ENCODE assay signal across 8 cellular contexts in the genomic region with DNA sequence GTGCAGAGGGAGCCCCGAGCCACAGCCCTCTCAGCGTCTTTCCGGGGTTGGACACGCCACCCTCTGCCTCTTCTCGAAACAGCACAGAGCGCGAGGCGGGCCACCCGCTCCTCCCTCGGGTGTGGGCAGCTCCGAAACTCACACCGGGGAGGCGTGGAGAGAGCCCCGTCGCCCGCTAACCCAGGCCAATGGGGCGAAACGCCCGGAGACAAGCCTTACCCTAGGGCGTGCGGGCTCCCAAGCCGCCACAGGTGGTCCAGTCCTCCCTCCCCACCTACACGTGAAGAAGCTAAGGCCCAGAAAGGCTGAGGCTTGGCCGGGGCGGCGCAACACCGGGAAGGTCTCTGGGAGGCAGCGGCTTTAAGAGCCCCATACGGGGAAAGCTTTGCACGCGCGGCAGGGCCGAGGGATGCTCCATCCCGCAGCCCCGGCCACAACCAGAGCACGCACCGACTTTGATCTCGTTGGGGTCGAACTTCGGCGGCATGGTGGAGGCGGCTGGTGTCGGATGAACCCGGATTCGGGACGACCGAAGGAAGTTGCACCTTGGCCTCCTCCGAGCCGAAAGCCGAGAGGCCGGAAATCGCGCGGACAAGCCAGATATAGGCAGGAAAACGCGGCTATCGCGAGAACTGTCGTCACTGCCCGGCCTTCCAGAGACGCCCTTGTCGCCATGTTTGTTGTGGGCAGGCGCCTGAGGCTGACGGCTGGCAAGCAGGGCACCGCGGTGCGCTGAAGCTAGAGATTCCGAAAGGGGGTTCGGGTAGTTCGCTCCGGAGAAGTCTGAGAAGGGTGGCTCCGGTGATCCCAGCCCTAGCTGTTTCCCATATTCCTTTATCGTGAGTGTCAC. TPM values are rescaled to one million over a fixed set of nuclear protein-coding genes. Genes with fewer than 3 reads are reported as not detected.
A peak's percentile ranks its signal among the peaks of the same experiment; 100 is the strongest.
DNase-seq lines count a peak whose midpoint lies in the region; ATAC-seq and TF ChIP-seq lines count a peak whose summit lies in the region.

Gene LRSAM1 (plus strand): TSS at position 680 of the 850 bp plus-strand sequence. CDS start 3,018 bp downstream, outside the sequence.
Gene RPL12 (minus strand): TSS at position 576 of the 850 bp plus-strand sequence. CDS start 89 bp downstream, at position 487.

- peak; percentile 99 for TF ChIP-seq POLR2A in Peyer's patch (IDR thresholded peaks at IDR 0.05)

- TF ChIP-seq CTCF in Peyer's patch (IDR thresholded peaks at IDR 0.05): no peak

- H3K4me1 ChIP-seq in Peyer's patch (peaks cover 0 to 34% (median 11%) of the 10 kb centered on the region in 4 donors), muscle layer of duodenum (ENCODE audit: control insufficient read depth in 1 of 2, insufficient read depth in 2 of 2, low read length in 2 of 2) (peaks cover 17 to 27% of the 10 kb centered on the region in 2 donors)

- DNase-seq in DMS79 (lab: John Stamatoyannopoulos, UW): peak; percentile 87
- DNase-seq in Peyer's patch: peak; percentile 98 to 99 (median 99)
- peak; percentile 99 for DNase-seq in activated T-cell treated with anti-CD3 and anti-CD28 coated beads, Interleukin-2, amount 50 U/mL, for 48 hours
- peak; percentile 98 for DNase-seq in stimulated activated CD8-positive, alpha-beta memory T cell treated with anti-CD3 and anti-CD28 coated beads, Interleukin-7, amount 100 ng/mL, for 24 hours (ENCODE audit: low read depth)

- H3K27ac ChIP-seq in KOPT-K1 (ENCODE audit: low read depth, low read length, poor library complexity, severe bottlenecking) (peak within 1 kb of the TSS; percentile 81), Peyer's patch (peak within 1 kb of the TSS; percentile 88 to 96 (median 92)), muscle layer of duodenum (ENCODE audit: low read length) (peak within 1 kb of the TSS; percentile 95)

- H3K9me3 ChIP-seq in KOPT-K1 (ENCODE audit: insufficient read depth, low read length, poor library complexity, severe bottlenecking) (no peaks in the 10 kb centered on the region), Peyer's patch (no peaks in the 10 kb centered on the region), muscle layer of duodenum (ENCODE audit: control insufficient read depth in 1 of 2, low read length in 2 of 2) (no peaks in the 10 kb centered on the region)

- H3K27me3 ChIP-seq in Peyer's patch (no peaks in the 10 kb centered on the region), muscle layer of duodenum (ENCODE audit: low read depth, low read length) (no peaks in the 10 kb centered on the region)

- H3K36me3 ChIP-seq in KOPT-K1 (ENCODE audit: insufficient read depth, low read length): peaks cover 45% of the 10 kb centered on the region
- peaks cover 0 to 39% (median 0%) of the 10 kb centered on the region in 3 donors for H3K36me3 ChIP-seq in Peyer's patch
- peaks cover 36 to 45% of the 10 kb centered on the region in 2 donors for H3K36me3 ChIP-seq in muscle layer of duodenum (ENCODE audit: control insufficient read depth in 1 of 2, insufficient read depth in 2 of 2, low read length in 2 of 2)

- H3K4me3 ChIP-seq in Peyer's patch (peak within 1 kb of the TSS; percentile 65 to 96 (median 81)), muscle layer of duodenum (ENCODE audit: low read depth in 1 of 2, low read length in 2 of 2) (peak within 1 kb of the TSS; percentile 72 to 89)

- ATAC-seq in GM21737 (IDR thresholded peaks at IDR 0.05; ENCODE audit: unreplicated experiment) (peak; percentile 56), esophagus mucosa (peak; percentile 79)

RNA-seq across cellular contexts. Expression of gene LRSAM1, which starts in this region (rescaled TPM):
- 10 to 100 TPM; 19.3 to 59.4 (median 35.3) TPM for total RNA-seq in Peyer's patch
- 13.5 TPM for total RNA-seq in esophagus mucosa

RNA-seq across cellular contexts. Expression of gene RPL12, which starts in this region (rescaled TPM):
- 1,000 to 10,000 TPM in 2 of 4 donors, 100 to 1,000 TPM in 2; 621 to 1,579 (median 999) TPM for total RNA-seq in Peyer's patch
- total RNA-seq in esophagus mucosa: 1,546 TPM

Comparison
In these comparisons a context has a peak if more than half of its experiments do, and no peak if none do; other contexts are left out.
1. Peak in every context shown above with its lines: DNase-seq, ATAC-seq, H3K4me3 ChIP-seq and H3K27ac ChIP-seq.